In the genomic region with DNA sequence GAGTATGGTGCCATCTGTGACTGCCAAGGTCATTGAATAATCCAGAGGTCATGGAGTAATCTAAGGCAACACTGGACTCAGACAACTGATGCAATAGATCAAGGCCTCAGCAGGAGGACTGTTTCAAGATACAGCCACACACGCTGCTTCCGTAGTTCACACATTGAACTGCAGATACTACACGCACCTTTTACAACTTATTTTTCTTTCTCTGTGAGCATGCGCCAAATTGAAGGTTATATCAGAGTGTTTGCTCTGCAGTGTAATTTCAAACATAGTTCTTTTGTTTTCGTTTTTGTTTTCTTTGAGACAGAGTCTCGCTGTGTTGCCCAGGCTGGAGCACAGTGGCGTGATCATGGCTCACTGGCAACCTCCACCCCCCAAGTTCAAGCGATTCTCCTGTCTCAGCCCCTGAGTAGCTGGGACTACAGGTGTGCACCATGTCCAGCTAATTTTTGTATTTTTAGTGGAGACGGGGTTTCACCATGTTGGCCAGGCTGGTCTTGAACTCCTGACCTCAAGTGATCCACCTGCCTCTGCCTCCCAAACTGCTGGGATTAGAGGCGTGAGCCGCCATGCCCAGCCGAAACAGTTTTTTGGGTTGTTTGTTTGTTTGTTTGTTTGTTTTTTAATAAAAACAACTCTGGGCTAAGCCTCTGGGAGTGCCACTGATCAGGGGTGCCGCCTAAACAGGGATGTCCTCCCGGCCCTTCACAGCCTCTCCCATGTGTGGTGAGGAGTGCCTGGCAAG, we compare ENCODE assay signal across 1 cellular context.
TF ChIP-seq lines count a peak whose summit lies in the region.

No MANE protein-coding gene starts in this region.

TF ChIP-seq in HepG2, 621 proteins besides CTCF, POLR2A, EP300 and RAD21 (continued from another document and continues in another):
- TF ChIP-seq USF2 (IDR thresholded peaks at IDR 0.05; ENCODE audit: low read depth, low read length) (no peak), USF2 (CRISPR knock-in tag; IDR thresholded peaks at IDR 0.05; ENCODE audit: borderline replicate concordance) (0 out of 2 replicates have a peak, but pooled peaks have one; percentile 32), CEBPG (CRISPR knock-in tag; IDR thresholded peaks at IDR 0.05) (peak; percentile 98), GABPB1 (CRISPR knock-in tag; IDR thresholded peaks at IDR 0.05) (peak; percentile 49; the same call in 1 of the 2 replicates), SMYD3 (CRISPR knock-in tag; IDR thresholded peaks at IDR 0.05) (peak; percentile 78; the same call in 1 of the 2 replicates), MEF2D (CRISPR knock-in tag; IDR thresholded peaks at IDR 0.05) (peak; percentile 92), ZNF142 (CRISPR knock-in tag; IDR thresholded peaks at IDR 0.05) (peak; percentile 29; the same call in 1 of the 2 replicates), NCOR1 (IDR thresholded peaks at IDR 0.05; ENCODE audit: borderline replicate concordance, low read length) (peak; percentile 90), ZNF263 (CRISPR knock-in tag; IDR thresholded peaks at IDR 0.05) (peak; percentile 47; the same call in 1 of the 2 replicates), THAP7 (CRISPR knock-in tag; IDR thresholded peaks at IDR 0.05) (0 out of 2 replicates have a peak, but pooled peaks have one; percentile 35), GLMP (CRISPR knock-in tag; IDR thresholded peaks at IDR 0.05; ENCODE audit: borderline replicate concordance) (no peak), ZNF703 (CRISPR knock-in tag; IDR thresholded peaks at IDR 0.05; ENCODE audit: borderline replicate concordance) (no peak), ZKSCAN8 (CRISPR knock-in tag; IDR thresholded peaks at IDR 0.05; ENCODE audit: borderline replicate concordance) (peak; percentile 93), TGIF2 (CRISPR knock-in tag; IDR thresholded peaks at IDR 0.05) (no peak), POLR2G (IDR thresholded peaks at IDR 0.05; ENCODE audit: low read depth, low read length) (no peak), RNF2 (conservative IDR thresholded peaks at IDR 0.05; ENCODE audit: low read depth) (no peak), PHF20 (CRISPR knock-in tag; IDR thresholded peaks at IDR 0.05) (peak; percentile 48; the same call in 1 of the 2 replicates), TCF12 (IDR thresholded peaks at IDR 0.05) (no peak), TCF12 (CRISPR knock-in tag; IDR thresholded peaks at IDR 0.05) (peak; percentile 94), NFE2L2 (IDR thresholded peaks at IDR 0.05; ENCODE audit: low read length) (no peak), ZNF501 (CRISPR knock-in tag; IDR thresholded peaks at IDR 0.05) (no peak), RERE (CRISPR knock-in tag; IDR thresholded peaks at IDR 0.05; ENCODE audit: low read depth) (peak; percentile 90; the same call in 1 of the 2 replicates), ZNF547 (CRISPR knock-in tag; IDR thresholded peaks at IDR 0.05) (peak; percentile 50; the same call in 1 of the 2 replicates)
- TF ChIP-seq, protein P1, sequence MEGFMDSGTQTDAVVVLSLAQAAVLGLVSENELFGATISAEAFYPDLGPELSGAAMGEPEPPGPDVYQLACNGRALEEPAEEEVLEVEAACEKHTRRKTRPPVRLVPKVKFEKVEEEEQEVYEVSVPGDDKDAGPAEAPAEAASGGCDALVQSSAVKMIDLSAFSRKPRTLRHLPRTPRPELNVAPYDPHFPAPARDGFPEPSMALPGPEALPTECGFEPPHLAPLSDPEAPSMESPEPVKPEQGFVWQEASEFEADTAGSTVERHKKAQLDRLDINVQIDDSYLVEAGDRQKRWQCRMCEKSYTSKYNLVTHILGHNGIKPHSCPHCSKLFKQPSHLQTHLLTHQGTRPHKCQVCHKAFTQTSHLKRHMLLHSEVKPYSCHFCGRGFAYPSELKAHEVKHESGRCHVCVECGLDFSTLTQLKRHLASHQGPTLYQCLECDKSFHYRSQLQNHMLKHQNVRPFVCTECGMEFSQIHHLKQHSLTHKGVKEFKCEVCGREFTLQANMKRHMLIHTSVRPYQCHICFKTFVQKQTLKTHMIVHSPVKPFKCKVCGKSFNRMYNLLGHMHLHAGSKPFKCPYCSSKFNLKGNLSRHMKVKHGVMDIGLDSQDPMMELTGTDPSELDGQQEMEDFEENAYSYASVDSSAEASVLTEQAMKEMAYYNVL (CRISPR knock-in tag; IDR thresholded peaks at IDR 0.05; ENCODE audit: borderline replicate concordance) = peak; percentile 90; the same call in 1 of the 2 replicates
- TF ChIP-seq, protein P2, sequence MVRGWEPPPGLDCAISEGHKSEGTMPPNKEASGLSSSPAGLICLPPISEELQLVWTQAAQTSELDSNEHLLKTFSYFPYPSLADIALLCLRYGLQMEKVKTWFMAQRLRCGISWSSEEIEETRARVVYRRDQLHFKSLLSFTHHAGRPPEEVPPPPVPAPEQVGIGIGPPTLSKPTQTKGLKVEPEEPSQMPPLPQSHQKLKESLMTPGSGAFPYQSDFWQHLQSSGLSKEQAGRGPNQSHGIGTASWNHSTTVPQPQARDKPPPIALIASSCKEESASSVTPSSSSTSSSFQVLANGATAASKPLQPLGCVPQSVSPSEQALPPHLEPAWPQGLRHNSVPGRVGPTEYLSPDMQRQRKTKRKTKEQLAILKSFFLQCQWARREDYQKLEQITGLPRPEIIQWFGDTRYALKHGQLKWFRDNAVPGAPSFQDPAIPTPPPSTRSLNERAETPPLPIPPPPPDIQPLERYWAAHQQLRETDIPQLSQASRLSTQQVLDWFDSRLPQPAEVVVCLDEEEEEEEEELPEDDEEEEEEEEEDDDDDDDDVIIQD (CRISPR knock-in tag; IDR thresholded peaks at IDR 0.05; ENCODE audit: low read depth) = peak; percentile 86; the same call in 1 of the 2 replicates
- TF ChIP-seq, protein P3, sequence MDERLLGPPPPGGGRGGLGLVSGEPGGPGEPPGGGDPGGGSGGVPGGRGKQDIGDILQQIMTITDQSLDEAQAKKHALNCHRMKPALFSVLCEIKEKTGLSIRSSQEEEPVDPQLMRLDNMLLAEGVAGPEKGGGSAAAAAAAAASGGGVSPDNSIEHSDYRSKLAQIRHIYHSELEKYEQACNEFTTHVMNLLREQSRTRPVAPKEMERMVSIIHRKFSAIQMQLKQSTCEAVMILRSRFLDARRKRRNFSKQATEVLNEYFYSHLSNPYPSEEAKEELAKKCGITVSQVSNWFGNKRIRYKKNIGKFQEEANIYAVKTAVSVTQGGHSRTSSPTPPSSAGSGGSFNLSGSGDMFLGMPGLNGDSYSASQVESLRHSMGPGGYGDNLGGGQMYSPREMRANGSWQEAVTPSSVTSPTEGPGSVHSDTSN (CRISPR knock-in tag; IDR thresholded peaks at IDR 0.05) = no peak
- TF ChIP-seq, protein P4, sequence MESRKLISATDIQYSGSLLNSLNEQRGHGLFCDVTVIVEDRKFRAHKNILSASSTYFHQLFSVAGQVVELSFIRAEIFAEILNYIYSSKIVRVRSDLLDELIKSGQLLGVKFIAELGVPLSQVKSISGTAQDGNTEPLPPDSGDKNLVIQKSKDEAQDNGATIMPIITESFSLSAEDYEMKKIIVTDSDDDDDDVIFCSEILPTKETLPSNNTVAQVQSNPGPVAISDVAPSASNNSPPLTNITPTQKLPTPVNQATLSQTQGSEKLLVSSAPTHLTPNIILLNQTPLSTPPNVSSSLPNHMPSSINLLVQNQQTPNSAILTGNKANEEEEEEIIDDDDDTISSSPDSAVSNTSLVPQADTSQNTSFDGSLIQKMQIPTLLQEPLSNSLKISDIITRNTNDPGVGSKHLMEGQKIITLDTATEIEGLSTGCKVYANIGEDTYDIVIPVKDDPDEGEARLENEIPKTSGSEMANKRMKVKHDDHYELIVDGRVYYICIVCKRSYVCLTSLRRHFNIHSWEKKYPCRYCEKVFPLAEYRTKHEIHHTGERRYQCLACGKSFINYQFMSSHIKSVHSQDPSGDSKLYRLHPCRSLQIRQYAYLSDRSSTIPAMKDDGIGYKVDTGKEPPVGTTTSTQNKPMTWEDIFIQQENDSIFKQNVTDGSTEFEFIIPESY (CRISPR knock-in tag; IDR thresholded peaks at IDR 0.05) = peak; percentile 81; the same call in 1 of the 2 replicates
